ENCODE assay signal across 23 cellular contexts in the genomic region with DNA sequence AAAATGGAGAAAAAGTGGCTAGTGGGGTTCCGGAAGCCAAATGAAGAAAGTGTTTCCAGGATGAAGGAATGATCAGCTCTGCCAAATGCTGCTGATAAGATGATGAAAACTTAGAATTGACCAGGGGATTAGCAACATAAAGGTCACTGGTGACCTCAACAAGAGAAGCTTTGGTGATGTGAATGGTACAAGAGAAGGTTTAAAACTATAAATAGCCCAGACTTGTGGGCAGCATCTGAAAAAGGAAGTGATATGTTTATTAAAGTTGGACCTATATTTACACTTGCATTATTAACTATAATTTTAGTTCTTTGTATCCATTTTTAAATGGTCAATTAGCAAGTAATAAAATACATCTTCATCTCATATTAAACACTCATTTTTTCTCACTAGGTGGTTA. TPM values are rescaled to one million over a fixed set of nuclear protein-coding genes. Genes with fewer than 3 reads are reported as not detected.
A peak's percentile ranks its signal among the peaks of the same experiment; 100 is the strongest.
DNase-seq lines count a peak whose midpoint lies in the region; ATAC-seq lines count a peak whose summit lies in the region.
"Had no signal": no experiment of that assay in that cellular context is flagged by ENCODE, and none has a peak within 500 bp of the region (broad histone marks: within the 10 kb centered on the region; RNA-seq: fewer than 3 reads in every experiment).

No MANE protein-coding gene starts in this region.

- H3K9ac ChIP-seq in BLaER1 treated with 17β-estradiol and CSF1 and Interleukin-3, amounts not matched to agents 10 nM and 100 nM, result no peak overlapping the region
- H3K9ac ChIP-seq: GM23248 had no signal

- peaks cover 3 to 29% (median 18%) of the 10 kb centered on the region in 10 experiments; a peak in 16 of 20 replicates for H3K4me1 ChIP-seq in BLaER1 treated with 17β-estradiol and CSF1 and Interleukin-3, amounts not matched to agents 10 nM and 100 nM
- H3K4me1 ChIP-seq: Peyer's patch had no signal

- peaks cover 4 to 7% of the 10 kb centered on the region in 2 donors for H3K36me3 Mint-ChIP-seq in naive B cell

- peak overlapping the region in 6 of 11 experiments; percentile 24 to 60 (median 42); a peak in 8 of 22 replicates for H3K4me2 ChIP-seq in BLaER1 treated with 17β-estradiol and CSF1 and Interleukin-3, amounts not matched to agents 10 nM and 100 nM

- no peaks in the 10 kb centered on the region for H4K20me1 ChIP-seq in BLaER1 treated with 17β-estradiol and CSF1 and Interleukin-3, amounts not matched to agents 10 nM and 100 nM

- DNase-seq in naive B cell, result no peak
- DNase-seq in cerebellar cortex (ENCODE audit: low spot score), result no peak
- DNase-seq in amniotic stem cell (lab: John Stamatoyannopoulos, UW), result no peak
- DNase-seq in cardiac septum (ENCODE audit: low spot score), result no peak
- no peak for DNase-seq in GM19238 (ENCODE audit: insufficient read length, low spot score)
- DNase-seq: C1 segment of cervical spinal cord, DMS79 treated with DMSO at 0.1 percent for 48 hours, GM23248, HCEC 1CT, IMR-90, Karpas-422, MG63, NCI-H1092 treated with DMSO at 0.1 percent for 48 hours, NCI-H1694, NCI-H2227 treated with DMSO at 0.1 percent for 48 hours, NCI-H524, Peyer's patch had no signal

- H3K27me3 ChIP-seq in BLaER1 treated with 17β-estradiol and CSF1 and Interleukin-3, amounts not matched to agents 10 nM and 100 nM, result no peaks in the 10 kb centered on the region
- H3K27me3 ChIP-seq: Peyer's patch had no signal

- ATAC-seq in GM19395 (IDR thresholded peaks at IDR 0.05; ENCODE audit: unreplicated experiment) (peak; percentile 45), HG03432 (IDR thresholded peaks at IDR 0.05; ENCODE audit: unreplicated experiment) (peak; percentile 56), naive B cell (ENCODE audit: low read depth in 2 of 2) (no peak)
- ATAC-seq: Right ventricle myocardium inferior had no signal

- no peak overlapping the region for H3K27ac ChIP-seq in BLaER1 treated with 17β-estradiol and CSF1 and Interleukin-3, amounts not matched to agents 10 nM and 100 nM
- H3K27ac ChIP-seq: GM23248, Peyer's patch had no signal

- no peaks in the 10 kb centered on the region for H3K27me3 Mint-ChIP-seq in naive B cell

- H3K4me3 ChIP-seq in BLaER1 treated with 17β-estradiol and CSF1 and Interleukin-3, amounts not matched to agents 10 nM and 100 nM, result no peak overlapping the region
- H3K4me3 ChIP-seq: GM23248, MG63, Peyer's patch had no signal

- H3K4me3 Mint-ChIP-seq in naive B cell, result peak overlapping the region in 3 of 8 donors; percentile 2 to 65 (median 37)

- no peaks in the 10 kb centered on the region for H3K36me3 ChIP-seq in BLaER1 treated with 17β-estradiol and CSF1 and Interleukin-3, amounts not matched to agents 10 nM and 100 nM
- H3K36me3 ChIP-seq: MG63, Peyer's patch had no signal

- intact Hi-C loops in cardiac septum (cut with DNase I), result no loop called here

- H3K9me3 ChIP-seq in BLaER1 treated with 17β-estradiol and CSF1 and Interleukin-3, amounts not matched to agents 10 nM and 100 nM (replicated peaks in 1 of 11), result no peaks in the 10 kb centered on the region
- H3K9me3 ChIP-seq: MG63, Peyer's patch had no signal

- H3K4me1 Mint-ChIP-seq in naive B cell, result peaks cover 24 to 30% (median 29%) of the 10 kb centered on the region in 3 donors

- H3K9me3 Mint-ChIP-seq in naive B cell, result peaks cover 0 to 7% (median 0%) of the 10 kb centered on the region in 7 donors

- H3K27ac Mint-ChIP-seq in naive B cell, result peak overlapping the region in 4 of 6 donors; percentile 1 to 81 (median 24)

RNA-seq across cellular contexts. Expression of a gene that starts 45.1 kb away (rescaled TPM):
- not detected for polyA plus RNA-seq in naive B cell (ENCODE audit: low read depth in 6 of 6)
- not detected for total RNA-seq in cardiac septum
- total RNA-seq: A172, G401, IMR-90, Peyer's patch had no signal

Comparison
In these comparisons a context has a peak if more than half of its experiments do, and no peak if none do; other contexts are left out.
1. ATAC-seq: peak in GM19395 (single experiment) and HG03432 (single experiment); none in naive B cell (0 of 2).